In the genomic region with DNA sequence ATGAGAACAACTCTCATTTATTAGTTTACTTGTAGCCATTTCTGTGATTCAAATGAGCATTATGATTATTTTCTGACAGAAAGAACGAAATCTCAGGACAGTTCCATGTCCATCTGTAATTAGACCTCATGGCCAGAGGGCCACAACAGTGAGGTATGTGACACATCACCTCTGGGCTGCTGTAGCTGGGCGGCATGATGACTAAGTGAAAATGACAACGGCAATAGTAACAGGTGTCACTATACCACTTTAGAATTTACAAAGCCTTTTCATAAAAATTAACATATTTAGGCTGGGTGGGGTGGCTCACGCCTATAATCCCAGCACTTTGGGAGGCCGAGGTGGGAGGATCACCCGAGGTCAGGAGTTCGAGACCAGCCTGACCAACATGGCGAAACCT, we compare ENCODE assay signal across 19 cellular contexts.
"Had no signal": no experiment of that assay in that cellular context is flagged by ENCODE, and none has a peak within 500 bp of the region (broad histone marks: within the 10 kb centered on the region; RNA-seq: fewer than 3 reads in every experiment).

No MANE protein-coding gene starts in this region.

- H3K36me3 ChIP-seq: upper lobe of left lung had no signal

- H3K4me1 ChIP-seq: body of pancreas, upper lobe of left lung had no signal

- H3K4me1 Mint-ChIP-seq: central memory CD8-positive, alpha-beta T cell; stimulated activated memory B cell treated with anti-CD40 and anti-IgM and Interleukin-4, amounts not matched to agents 10 μg/mL and 1 μg/mL and 100 μg/mL, for 72 hours had no signal

- H3K27me3 Mint-ChIP-seq: activated CD4-positive, alpha-beta T cell treated with anti-CD3 and anti-CD28 coated beads for 36 hours had no signal

- H3K9me3 ChIP-seq: body of pancreas, upper lobe of left lung had no signal

- H3K27ac Mint-ChIP-seq: activated CD4-positive, alpha-beta T cell treated with anti-CD3 and anti-CD28 coated beads for 36 hours; activated CD8-positive, alpha-beta T cell treated with anti-CD3 and anti-CD28 coated beads for 36 hours; activated naive CD4-positive, alpha-beta T cell treated with anti-CD3 and anti-CD28 coated beads, Interleukin-2, amount 50 U/mL, for 72 hours; nephron progenitor cell; stimulated activated memory B cell treated with anti-CD40 and anti-IgM and Interleukin-4, amounts not matched to agents 10 μg/mL and 1 μg/mL and 100 μg/mL, for 72 hours had no signal

- DNase-seq: activated CD4-positive, alpha-beta T cell treated with anti-CD3 and anti-CD28 coated beads for 36 hours; activated CD8-positive, alpha-beta T cell treated with anti-CD3 and anti-CD28 coated beads for 36 hours; activated effector memory CD4-positive, alpha-beta T cell treated with anti-CD3 and anti-CD28 coated beads, Interleukin-2, amount 50 U/mL, for 16 hours; activated T-cell treated with anti-CD3 and anti-CD28 coated beads, Interleukin-2, amount 50 U/mL, for 4 hours; body of pancreas; effector CD8-positive, alpha-beta T cell; foreskin fibroblast; glutamatergic neuron; kidney; left ventricle myocardium superior; nephron progenitor cell; occipital lobe; stimulated activated CD4-positive, alpha-beta T cell treated with anti-CD3 and anti-CD28 coated beads, Interleukin-2, amount 100 ng/mL, for 48 hours; T-helper 2 cell; upper lobe of left lung had no signal

- H3K4me3 Mint-ChIP-seq: activated CD4-positive, alpha-beta T cell treated with anti-CD3 and anti-CD28 coated beads for 36 hours; activated CD8-positive, alpha-beta T cell treated with anti-CD3 and anti-CD28 coated beads for 36 hours; activated T-cell treated with anti-CD3 and anti-CD28 coated beads, Interleukin-2, amount 50 U/mL, for 4 hours; central memory CD8-positive, alpha-beta T cell; nephron progenitor cell; stimulated activated memory B cell treated with anti-CD40 and anti-IgM and Interleukin-4, amounts not matched to agents 10 μg/mL and 1 μg/mL and 100 μg/mL, for 72 hours had no signal

- FAIRE-seq: endothelial cell of umbilical vein, kidney had no signal

- H3K27ac ChIP-seq: body of pancreas, upper lobe of left lung had no signal

- ATAC-seq: activated CD4-positive, alpha-beta T cell treated with anti-CD3 and anti-CD28 coated beads for 36 hours; activated CD8-positive, alpha-beta T cell treated with anti-CD3 and anti-CD28 coated beads for 36 hours; activated naive CD4-positive, alpha-beta T cell treated with anti-CD3 and anti-CD28 coated beads, Interleukin-2, amount 50 U/mL, for 72 hours; activated T-cell treated with anti-CD3 and anti-CD28 coated beads, Interleukin-2, amount 50 U/mL, for 4 hours; body of pancreas; left ventricle myocardium superior; stimulated activated memory B cell treated with anti-CD40 and anti-IgM and Interleukin-4, amounts not matched to agents 10 μg/mL and 1 μg/mL and 100 μg/mL, for 72 hours had no signal

- H3K9me3 Mint-ChIP-seq: activated CD8-positive, alpha-beta T cell treated with anti-CD3 and anti-CD28 coated beads for 36 hours; activated naive CD4-positive, alpha-beta T cell treated with anti-CD3 and anti-CD28 coated beads, Interleukin-2, amount 50 U/mL, for 72 hours; activated T-cell treated with anti-CD3 and anti-CD28 coated beads, Interleukin-2, amount 50 U/mL, for 4 hours; central memory CD8-positive, alpha-beta T cell; nephron progenitor cell; stimulated activated memory B cell treated with anti-CD40 and anti-IgM and Interleukin-4, amounts not matched to agents 10 μg/mL and 1 μg/mL and 100 μg/mL, for 72 hours had no signal

- H3K27me3 ChIP-seq: body of pancreas, upper lobe of left lung had no signal

- H3K36me3 Mint-ChIP-seq: activated naive CD4-positive, alpha-beta T cell treated with anti-CD3 and anti-CD28 coated beads, Interleukin-2, amount 50 U/mL, for 72 hours; stimulated activated memory B cell treated with anti-CD40 and anti-IgM and Interleukin-4, amounts not matched to agents 10 μg/mL and 1 μg/mL and 100 μg/mL, for 72 hours had no signal

- H3K4me3 ChIP-seq: body of pancreas, upper lobe of left lung had no signal
